17 cellular contexts compared by ENCODE assay signal in genomic region chr6:151904631-151905030, GRCh38.
"Had no signal": no experiment of that assay in that cellular context is flagged by ENCODE, and none has a peak within 500 bp of the region (broad histone marks: within the 10 kb centered on the region; RNA-seq: fewer than 3 reads in every experiment).

No MANE protein-coding gene starts in this region.

- H3K9me3 ChIP-seq: SK-N-SH had no signal

- H3K9ac ChIP-seq: SK-N-SH had no signal

- H3K27ac ChIP-seq: RWPE1 had no signal

- ATAC-seq: K562, Panc1, T-cell had no signal

- DNase-seq: NCI-H1092, NCI-H1105 treated with DMSO at 0.1 percent for 48 hours, NCI-H1436, NCI-H187, NCI-H2081, NCI-H2107, NCI-H2227 treated with DMSO at 0.1 percent for 48 hours, NCI-H524, NCI-H526 treated with DMSO at 0.1 percent for 48 hours, NCI-H748 treated with DMSO at 0.1 percent for 48 hours, SHP77, SK-N-SH, SW 1271, T-cell had no signal

- H3K4me3 ChIP-seq: K562 had no signal

- H3K4me2 ChIP-seq: SK-N-SH had no signal
